In the genomic region with DNA sequence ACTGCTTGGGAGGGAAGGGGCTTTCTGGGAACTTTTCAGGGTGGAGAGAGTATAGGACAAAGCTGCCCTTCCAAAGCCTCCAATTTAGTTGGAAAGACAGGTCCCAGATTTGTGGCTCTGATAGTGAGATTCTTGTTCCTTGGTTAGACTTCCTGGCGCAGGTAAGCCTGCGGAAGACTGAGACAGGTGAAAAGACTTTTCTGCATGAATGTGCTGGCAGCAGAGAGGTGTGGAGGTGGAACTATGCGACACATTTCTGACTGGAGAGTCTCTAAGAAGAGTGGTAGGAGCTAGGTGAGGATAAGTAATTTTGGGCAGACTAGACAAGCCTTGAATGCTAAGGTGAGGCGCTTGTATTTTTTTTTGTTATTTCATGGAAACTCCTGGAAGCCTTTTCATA, we compare ENCODE assay signal across 17 cellular contexts. TPM values are rescaled to one million over a fixed set of nuclear protein-coding genes. Genes with fewer than 3 reads are reported as not detected.
A peak's percentile ranks its signal among the peaks of the same experiment; 100 is the strongest.
DNase-seq lines count a peak whose midpoint lies in the region; ATAC-seq and TF ChIP-seq lines count a peak whose summit lies in the region.
"Had no signal": no experiment of that assay in that cellular context is flagged by ENCODE, and none has a peak within 500 bp of the region (broad histone marks: within the 10 kb centered on the region; RNA-seq: fewer than 3 reads in every experiment).

No MANE protein-coding gene starts in this region.

- H3K27me3 Mint-ChIP-seq in T-helper 2 cell treated with Interferon-gamma antibody and Interleukin-4, amounts not matched to agents 5 μg/mL and 100 μg/mL, for 36 hours (ENCODE audit: low read depth): no peaks in the 10 kb centered on the region
- H3K27me3 Mint-ChIP-seq in HFFc6 (ENCODE audit: insufficient read depth) (peaks cover 3% of the 10 kb centered on the region), nephron (ENCODE audit: low read depth) (peaks cover 6% of the 10 kb centered on the region)
- H3K27me3 Mint-ChIP-seq in activated naive CD8-positive, alpha-beta T cell treated with anti-CD3 and anti-CD28 coated beads for 36 hours: no peaks in the 10 kb centered on the region

- peaks cover 64% of the 10 kb centered on the region for H3K36me3 Mint-ChIP-seq in T-helper 2 cell treated with Interferon-gamma antibody and Interleukin-4, amounts not matched to agents 5 μg/mL and 100 μg/mL, for 36 hours (ENCODE audit: low read depth)
- H3K36me3 Mint-ChIP-seq in HFFc6 (ENCODE audit: low read depth) (peaks cover 35% of the 10 kb centered on the region), nephron (ENCODE audit: low read depth) (peaks cover 14% of the 10 kb centered on the region)
- H3K36me3 Mint-ChIP-seq in activated naive CD8-positive, alpha-beta T cell treated with anti-CD3 and anti-CD28 coated beads for 36 hours: peaks cover 31% of the 10 kb centered on the region

- H3K27ac ChIP-seq in coronary artery: no peak overlapping the region
- H3K27ac ChIP-seq: body of pancreas, psoas muscle had no signal

- no peaks in the 10 kb centered on the region for H3K9me3 Mint-ChIP-seq in T-helper 2 cell treated with Interferon-gamma antibody and Interleukin-4, amounts not matched to agents 5 μg/mL and 100 μg/mL, for 36 hours
- H3K9me3 Mint-ChIP-seq in HFFc6: no peaks in the 10 kb centered on the region
- H3K9me3 Mint-ChIP-seq in activated naive CD8-positive, alpha-beta T cell treated with anti-CD3 and anti-CD28 coated beads for 36 hours: no peaks in the 10 kb centered on the region
- H3K9me3 Mint-ChIP-seq in nephron: no peaks in the 10 kb centered on the region

- TF ChIP-seq CTCF in HFFc6 (IDR thresholded peaks at IDR 0.05) (no peak), nephron (IDR thresholded peaks at IDR 0.05; ENCODE audit: unreplicated experiment in 3 of 3) (no peak), coronary artery (IDR thresholded peaks at IDR 0.05) (no peak)

- DNase-seq in T-helper 2 cell treated with Interferon-gamma antibody and Interleukin-4, amounts not matched to agents 5 μg/mL and 100 μg/mL, for 36 hours (ENCODE audit: low spot score): no peak
- DNase-seq in T-helper 2 cell (no peak), HFFc6 (no peak), coronary artery (ENCODE audit: low spot score) (no peak), NCI-H1436 (lab: John Stamatoyannopoulos, UW) (no peak)
- DNase-seq in activated naive CD8-positive, alpha-beta T cell treated with anti-CD3 and anti-CD28 coated beads for 36 hours: no peak
- DNase-seq: body of pancreas, GDM1, Kasumi-1, NCI-H1694, NCI-H446 treated with DMSO at 0.1 percent for 48 hours, psoas muscle, substantia nigra had no signal

- H3K4me3 ChIP-seq in coronary artery: no peak overlapping the region
- H3K4me3 ChIP-seq: body of pancreas, psoas muscle had no signal

- H3K4me3 Mint-ChIP-seq in T-helper 2 cell treated with Interferon-gamma antibody and Interleukin-4, amounts not matched to agents 5 μg/mL and 100 μg/mL, for 36 hours: no peak overlapping the region
- H3K4me3 Mint-ChIP-seq in HFFc6: no peak overlapping the region
- H3K4me3 Mint-ChIP-seq in activated naive CD8-positive, alpha-beta T cell treated with anti-CD3 and anti-CD28 coated beads for 36 hours: no peak overlapping the region
- H3K4me3 Mint-ChIP-seq in nephron: peak overlapping the region in 2 of 3 experiments; percentile 1 to 15

- H3K27ac Mint-ChIP-seq in T-helper 2 cell treated with Interferon-gamma antibody and Interleukin-4, amounts not matched to agents 5 μg/mL and 100 μg/mL, for 36 hours: peak overlapping the region; percentile 49
- H3K27ac Mint-ChIP-seq in HFFc6: 0 out of 2 replicates have a peak overlapping the region, but pooled peaks have one; percentile 9
- peak overlapping the region; percentile 61 for H3K27ac Mint-ChIP-seq in activated naive CD8-positive, alpha-beta T cell treated with anti-CD3 and anti-CD28 coated beads for 36 hours
- peak overlapping the region in 1 of 3 experiments; percentile 34 for H3K27ac Mint-ChIP-seq in nephron

- ATAC-seq in HG02884 (IDR thresholded peaks at IDR 0.05; ENCODE audit: unreplicated experiment): no peak
- ATAC-seq: body of pancreas, left colon, Panc1 had no signal

- H3K4me1 Mint-ChIP-seq in T-helper 2 cell treated with Interferon-gamma antibody and Interleukin-4, amounts not matched to agents 5 μg/mL and 100 μg/mL, for 36 hours (ENCODE audit: low read depth): peaks cover 26% of the 10 kb centered on the region
- peaks cover 25% of the 10 kb centered on the region for H3K4me1 Mint-ChIP-seq in HFFc6 (ENCODE audit: low read depth)
- H3K4me1 Mint-ChIP-seq in activated naive CD8-positive, alpha-beta T cell treated with anti-CD3 and anti-CD28 coated beads for 36 hours: peaks cover 21% of the 10 kb centered on the region
- no peaks in the 10 kb centered on the region for H3K4me1 Mint-ChIP-seq in nephron

RNA-seq across cellular contexts. Expression of gene NANS, which starts 29.9 kb away (rescaled TPM):
- 100 to 1,000 TPM in 4 of 6 experiments, 10 to 100 TPM in 2; 82.4 to 103 (median 101) TPM for total RNA-seq in HFFc6 (2021; fragmentation: NEBNext Ultra II Directional; extraction: Animal tissue kit (Norgen Biotek cat#: 25700))
- 10 to 100 TPM; 46.1 to 47.4 TPM for total RNA-seq in activated naive CD8-positive, alpha-beta T cell treated with anti-CD3 and anti-CD28 coated beads for 36 hours

RNA-seq across cellular contexts. Expression of gene TRIM14, which starts 32.6 kb away (rescaled TPM):
- total RNA-seq in HFFc6 (2021; fragmentation: NEBNext Ultra II Directional; extraction: Animal tissue kit (Norgen Biotek cat#: 25700)): 10 to 100 TPM; 34.6 to 38.2 (median 36.0) TPM
- 10 to 100 TPM; 45.2 to 47.4 TPM for total RNA-seq in activated naive CD8-positive, alpha-beta T cell treated with anti-CD3 and anti-CD28 coated beads for 36 hours

Comparison
In these comparisons a context has a peak if more than half of its experiments do, and no peak if none do; other contexts are left out.
1. H3K4me3 Mint-ChIP-seq: peak in nephron (2 of 3); none in T-helper 2 cell treated with Interferon-gamma antibody and Interleukin-4, amounts not matched to agents 5 μg/mL and 100 μg/mL, for 36 hours (single experiment), HFFc6 (single experiment) and activated naive CD8-positive, alpha-beta T cell treated with anti-CD3 and anti-CD28 coated beads for 36 hours (single experiment).